ENCODE assay signal across 8 cellular contexts in genomic region chr17:7686221-7687071, GRCh38. TPM values are rescaled to one million over a fixed set of nuclear protein-coding genes. Genes with fewer than 3 reads are reported as not detected.
DNase-seq lines count a peak whose midpoint lies in the region; ATAC-seq and TF ChIP-seq lines count a peak whose summit lies in the region.

No MANE protein-coding gene starts in this region.

- no peaks in the 10 kb centered on the region for H3K9me2 ChIP-seq in SU-DHL-6 (replicated peaks; ENCODE audit: insufficient read depth, low read length)

- peak overlapping the region; percentile 87 for H3K9ac ChIP-seq in SU-DHL-6 (ENCODE audit: low read length)

- no peak overlapping the region for H2AFZ ChIP-seq in SU-DHL-6 (ENCODE audit: low read depth, low read length, severe bottlenecking)

- peaks cover 65% of the 10 kb centered on the region for H3K79me2 ChIP-seq in SU-DHL-6 (ENCODE audit: insufficient read depth, low read length)

- peaks cover 25% of the 10 kb centered on the region for H3K4me1 Mint-ChIP-seq in progenitor cell of endocrine pancreas (ENCODE audit: low read depth)

- peaks cover 7% of the 10 kb centered on the region for H3K36me3 Mint-ChIP-seq in progenitor cell of endocrine pancreas (ENCODE audit: insufficient read depth)

- ATAC-seq in HG02571 (IDR thresholded peaks at IDR 0.05; ENCODE audit: unreplicated experiment) (peak; percentile 38), heart left ventricle (peak; percentile 49 to 68 (median 63)), upper lobe of right lung (peak; percentile 58)

- H3K4me2 ChIP-seq in SU-DHL-6 (ENCODE audit: low read depth, low read length, poor library complexity, severe bottlenecking), result peak overlapping the region; percentile 78

- H3F3A ChIP-seq in SU-DHL-6 (ENCODE audit: insufficient read depth), result peaks cover 15% of the 10 kb centered on the region

- no peaks in the 10 kb centered on the region for H3K27me3 Mint-ChIP-seq in progenitor cell of endocrine pancreas

- H3K4me3 ChIP-seq in SU-DHL-6 (ENCODE audit: insufficient read depth, low read length, poor library complexity, severe bottlenecking) (peak overlapping the region; percentile 86), heart left ventricle (peak overlapping the region; percentile 67 to 97 (median 86)), upper lobe of right lung (peak overlapping the region; percentile 71)

- no peaks in the 10 kb centered on the region for H3K9me3 Mint-ChIP-seq in progenitor cell of endocrine pancreas (ENCODE audit: low read depth)

- peaks cover 26% of the 10 kb centered on the region for H4K20me1 ChIP-seq in SU-DHL-6 (ENCODE audit: low read depth, low read length)

- H3K9me3 ChIP-seq in SU-DHL-6 (ENCODE audit: insufficient read depth, low read length) (no peaks in the 10 kb centered on the region), heart left ventricle (no peaks in the 10 kb centered on the region), upper lobe of right lung (no peaks in the 10 kb centered on the region)

- TF ChIP-seq CTCF in SU-DHL-6 (IDR thresholded peaks at IDR 0.05; ENCODE audit: insufficient read depth, low read length, poor library complexity, severe bottlenecking) (no peak), heart left ventricle (IDR thresholded peaks at IDR 0.05) (no peak), progenitor cell of endocrine pancreas (IDR thresholded peaks at IDR 0.05; ENCODE audit: unreplicated experiment) (no peak), upper lobe of right lung (IDR thresholded peaks at IDR 0.05) (no peak)

- H3K36me3 ChIP-seq in SU-DHL-6 (ENCODE audit: low read length) (peaks cover 18% of the 10 kb centered on the region), heart left ventricle (peaks cover 0 to 13% (median 0%) of the 10 kb centered on the region in 9 donors), upper lobe of right lung (no peaks in the 10 kb centered on the region)

- peak in 1 of 2 donors; percentile 80 for TF ChIP-seq POLR2A in heart left ventricle (IDR thresholded peaks at IDR 0.05)

- H3K27ac Mint-ChIP-seq in progenitor cell of endocrine pancreas, result peak overlapping the region; percentile 100

- peak overlapping the region; percentile 84 for H3K27ac ChIP-seq in SU-DHL-6 (ENCODE audit: low read depth, low read length)
- H3K27ac ChIP-seq in heart left ventricle, result peak overlapping the region; percentile 89 to 99 (median 96)
- H3K27ac ChIP-seq in upper lobe of right lung, result peak overlapping the region; percentile 100

- peak overlapping the region; percentile 98 for H3K4me3 Mint-ChIP-seq in progenitor cell of endocrine pancreas (ENCODE audit: low read depth)

- H3K4me1 ChIP-seq in heart left ventricle (peaks cover 0 to 37% (median 24%) of the 10 kb centered on the region in 12 donors), upper lobe of right lung (peaks cover 23% of the 10 kb centered on the region)

- DNase-seq in GM04503 (ENCODE audit: low read depth), result peak; percentile 72
- DNase-seq in NCI-H1092 (lab: John Stamatoyannopoulos, UW), result peak; percentile 78
- DNase-seq in activated naive CD8-positive, alpha-beta T cell treated with anti-CD3 and anti-CD28 coated beads, Interleukin-2, amount 50 U/mL, for 16 hours (ENCODE audit: low read depth, low spot score), result peak; percentile 55
- DNase-seq in heart left ventricle, result peak; percentile 80 to 85 (median 82)
- peak; percentile 58 for DNase-seq in progenitor cell of endocrine pancreas (ENCODE audit: low spot score, unreplicated experiment)
- peak; percentile 86 for DNase-seq in upper lobe of right lung

- intact Hi-C loops in heart left ventricle (cut with DNase I) (loop anchor here in 9 of 10 donors (1.0 to 10.0 kb wide), 14 partner anchors 34 to 379 kb away; partner anchors contain the start of genes SHBG (in 4 of the 9), ATP1B2 (in 1 of the 9), CYB5D1 (in 1 of the 9) and EIF5A (in 1 of the 9)), upper lobe of right lung (cut with DNase I) (no loop called here)

- 0% methylated on average over 25 to 30 of the region's 30 CpGs for WGBS in heart left ventricle, 4 donors

- no peaks in the 10 kb centered on the region for H3K27me3 ChIP-seq in SU-DHL-6 (ENCODE audit: low read length)
- H3K27me3 ChIP-seq in heart left ventricle, result no peaks in the 10 kb centered on the region
- no peaks in the 10 kb centered on the region for H3K27me3 ChIP-seq in upper lobe of right lung

RNA-seq across cellular contexts. Expression of gene TP53, which starts 0.8 kb away (rescaled TPM):
- total RNA-seq in heart left ventricle (10 to 100 TPM; 10.0 to 44.6 (median 12.8) TPM), progenitor cell of endocrine pancreas (106 and 121 TPM in 2 replicates), upper lobe of right lung (41.7 TPM)
- 1 to 10 TPM; 6.8 to 9.0 TPM for polyA plus RNA-seq in heart left ventricle

RNA-seq across cellular contexts. Expression of gene WRAP53, which starts 1.8 kb away (rescaled TPM):
- total RNA-seq in heart left ventricle (1 to 10 TPM; 3.7 to 9.8 (median 4.8) TPM), progenitor cell of endocrine pancreas (26.4 and 28.0 TPM in 2 replicates), upper lobe of right lung (5.7 TPM)
- 10 to 100 TPM in 1 of 2 donors, 1 to 10 TPM in 1; 5.4 to 12.0 TPM for polyA plus RNA-seq in heart left ventricle

RNA-seq across cellular contexts. Expression of gene EFNB3, which starts 18.6 kb away (rescaled TPM):
- total RNA-seq in heart left ventricle (1 to 10 TPM in 1 of 9 donors, under 1 TPM in 8; 0.10 to 4.6 (median 0.36) TPM), progenitor cell of endocrine pancreas (32.3 and 34.5 TPM in 2 replicates), upper lobe of right lung (0.32 TPM)
- under 1 TPM; 0.15 to 0.43 TPM for polyA plus RNA-seq in heart left ventricle

RNA-seq across cellular contexts. Expression of gene DNAH2, which starts 31.1 kb away (rescaled TPM):
- under 1 TPM in 5 of 9 donors, not detected in 4; 0.02 to 0.56 (median 0.05) TPM for total RNA-seq in heart left ventricle
- polyA plus RNA-seq in heart left ventricle, result under 1 TPM; 0.04 TPM
- 0.22 and 0.29 TPM in 2 replicates for total RNA-seq in progenitor cell of endocrine pancreas
- total RNA-seq in upper lobe of right lung, result 0.58 TPM

RNA-seq across cellular contexts. Expression of gene ATP1B2, which starts 35.7 kb away (rescaled TPM):
- total RNA-seq in heart left ventricle, result 1 to 10 TPM; 1.3 to 6.6 (median 2.9) TPM
- polyA plus RNA-seq in heart left ventricle, result 1 to 10 TPM in 1 of 2 donors, under 1 TPM in 1; 0.60 to 2.6 TPM
- total RNA-seq in progenitor cell of endocrine pancreas, result 1.5 and 2.1 TPM in 2 replicates
- 4.8 TPM for total RNA-seq in upper lobe of right lung

Comparison
In these comparisons a context has a peak if more than half of its experiments do, and no peak if none do; other contexts are left out.
1. Peak in every context shown above with its lines: DNase-seq, ATAC-seq, H3K4me3 ChIP-seq and H3K27ac ChIP-seq.